Comparison of ENCODE assay signal across 8 cellular contexts in the genomic region with DNA sequence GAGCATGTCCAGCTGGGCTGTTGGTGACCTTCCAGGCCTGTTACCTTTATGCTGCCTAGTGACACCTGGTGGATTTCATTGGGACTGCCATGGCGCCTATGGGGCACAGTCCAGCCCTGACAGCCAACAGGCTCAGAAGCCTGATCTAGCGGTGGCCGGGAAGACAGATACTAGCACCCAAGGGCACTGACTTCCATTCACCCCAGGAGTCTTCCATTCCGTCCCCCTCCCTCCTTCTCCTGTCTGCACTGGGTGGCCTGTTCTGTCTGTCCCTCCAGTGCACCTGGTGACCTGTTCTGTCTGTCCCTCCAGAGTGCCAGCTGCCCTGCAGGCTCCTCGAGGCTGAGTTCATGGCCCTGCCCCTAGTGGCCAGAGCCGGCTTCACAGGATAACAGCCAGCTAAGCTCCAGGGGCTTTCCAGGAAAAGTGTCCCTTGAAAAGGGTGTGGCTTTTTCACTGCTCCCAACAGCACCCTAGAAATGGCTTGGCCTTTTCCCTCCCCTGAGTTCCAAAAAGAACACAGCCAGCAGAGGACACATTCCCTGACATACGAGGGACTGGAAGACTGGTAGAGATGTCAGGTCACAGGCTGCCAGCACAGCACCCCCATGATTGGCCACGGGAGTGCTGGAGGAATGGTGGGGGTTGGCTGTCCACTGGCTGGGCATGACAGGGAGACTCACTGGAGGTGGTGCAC. TPM values are rescaled to one million over a fixed set of nuclear protein-coding genes. Genes with fewer than 3 reads are reported as not detected.
DNase-seq lines count a peak whose midpoint lies in the region; ATAC-seq and TF ChIP-seq lines count a peak whose summit lies in the region.
"Not testable (repeated sequence)": the region's sequence is repeated elsewhere in the genome, so short reads cannot be mapped to it uniquely, and the experiment has no call there.

No MANE protein-coding gene starts in this region.

- H3K9ac ChIP-seq in SK-N-SH = not testable (repeated sequence)

- H3K4me2 ChIP-seq in SK-N-SH = peak overlapping the region; percentile 60; the same call in 1 of the 2 replicates

- H3F3A ChIP-seq in SK-N-SH (replicated peaks; ENCODE audit: insufficient read depth) = not testable (repeated sequence)

- H3K27me3 ChIP-seq in BJ (ENCODE audit: control insufficient read depth, insufficient read depth, low read length); SK-N-SH (ENCODE audit: insufficient read depth): not testable (repeated sequence)
- peaks cover 18% of the 10 kb centered on the region for H3K27me3 ChIP-seq in foreskin keratinocyte

- peak; percentile 26; the same call in 1 of the 2 replicates for TF ChIP-seq RAD21 in SK-N-SH (IDR thresholded peaks at IDR 0.05; ENCODE audit: low read length)

- not testable (repeated sequence) for H3K9me3 Mint-ChIP-seq in activated naive CD4-positive, alpha-beta T cell treated with anti-CD3 and anti-CD28 coated beads for 36 hours

- not testable (repeated sequence) for H3K27ac ChIP-seq in SK-N-SH (ENCODE audit: low read depth in 2 of 2, low read length in 1 of 2); foreskin keratinocyte

- not testable (repeated sequence) for H3K9me2 ChIP-seq in SK-N-SH

- H3K36me3 Mint-ChIP-seq in activated naive CD4-positive, alpha-beta T cell treated with anti-CD3 and anti-CD28 coated beads for 36 hours (ENCODE audit: low read depth) = not testable (repeated sequence)

- H3K36me3 ChIP-seq in BJ (ENCODE audit: control insufficient read depth, insufficient read depth, low read length); SK-N-SH (replicated peaks in 1 of 2; ENCODE audit: control insufficient read depth in 1 of 2, insufficient read depth in 2 of 2, low read length in 1 of 2): not testable (repeated sequence)

- not testable (repeated sequence) for H3K9me3 ChIP-seq in SK-N-SH

- not testable (repeated sequence) for H3K27me3 Mint-ChIP-seq in activated naive CD4-positive, alpha-beta T cell treated with anti-CD3 and anti-CD28 coated beads for 36 hours (ENCODE audit: low read depth)

- TF ChIP-seq CTCF in BJ (IDR thresholded peaks at IDR 0.05; ENCODE audit: insufficient read depth, low read depth, low read length) = peak; percentile 75
- peak; percentile 76 for TF ChIP-seq CTCF in SK-N-SH (IDR thresholded peaks at IDR 0.05)
- peak; percentile 70 for TF ChIP-seq CTCF in foreskin keratinocyte (conservative IDR thresholded peaks at IDR 0.05)

- not testable (repeated sequence) for H3K4me3 ChIP-seq in BJ (ENCODE audit: low read depth, low read length)
- peak overlapping the region; percentile 24 to 41; a peak in 3 of 4 replicates for H3K4me3 ChIP-seq in SK-N-SH (ENCODE audit: low read depth in 2 of 2, low read length in 1 of 2)

- not testable (repeated sequence) for H3K4me1 ChIP-seq in SK-N-SH (ENCODE audit: control insufficient read depth in 1 of 2, insufficient read depth in 2 of 2, low read depth in 1 of 2, low read length in 1 of 2); foreskin keratinocyte

- not testable (repeated sequence) for H3K27ac Mint-ChIP-seq in activated naive CD4-positive, alpha-beta T cell treated with anti-CD3 and anti-CD28 coated beads for 36 hours

- intact Hi-C loops in activated naive CD4-positive, alpha-beta T cell treated with anti-CD3 and anti-CD28 coated beads for 36 hours (cut with micrococcal nuclease) = loop anchor here (10.0 kb wide), 1 partner anchor 356 kb away; no protein-coding TSS in a partner anchor

- DNase-seq in BJ (ENCODE audit: low read depth) = not testable (repeated sequence)
- DNase-seq in SK-N-SH = peak; percentile 75
- peak; percentile 85 for DNase-seq in activated naive CD4-positive, alpha-beta T cell treated with anti-CD3 and anti-CD28 coated beads for 36 hours
- peak; percentile 47 to 62 for DNase-seq in foreskin keratinocyte
- DNase-seq in myocyte (ENCODE audit: low read depth) = peak; percentile 79
- DNase-seq in stimulated activated CD8-positive, alpha-beta memory T cell treated with anti-CD3 and anti-CD28 coated beads, Interleukin-12 subunit alpha, Interleukin-12 subunit beta, amount 100 ng/mL, for 1 hour (ENCODE audit: low read depth) = peak; percentile 34

- not testable (repeated sequence) for TF ChIP-seq EP300 in SK-N-SH (IDR thresholded peaks at IDR 0.05; ENCODE audit: borderline replicate concordance in 1 of 2, low read depth in 1 of 2, low read length in 1 of 2)

- H3K4me1 Mint-ChIP-seq in activated naive CD4-positive, alpha-beta T cell treated with anti-CD3 and anti-CD28 coated beads for 36 hours (ENCODE audit: low read depth) = not testable (repeated sequence)

- not testable (repeated sequence) for H3K79me2 ChIP-seq in SK-N-SH (ENCODE audit: insufficient read depth)

- H2AFZ ChIP-seq in SK-N-SH (ENCODE audit: low read depth) = peak overlapping the region; percentile 77

- CTCF ChIA-PET in BJ (lab: Yijun Ruan, JAX) = interaction anchor here (0.9 to 3.5 kb wide), 16 partner anchors 11 to 390 kb away, joined by 3 to 24 read pairs (median 4); a partner anchor contains a TSS
- CTCF ChIA-PET in SK-N-SH (lab: Yijun Ruan, JAX) = interaction anchor here (0.6 to 2.3 kb wide), 24 partner anchors 9 to 397 kb away, joined by 3 to 35 read pairs (median 4); a partner anchor contains a TSS
- CTCF ChIA-PET in activated naive CD4-positive, alpha-beta T cell treated with anti-CD3 and anti-CD28 coated beads for 36 hours (lab: Charles Lee) = interaction anchor here (0.7 to 1.6 kb wide), 9 partner anchors 10 to 972 kb away, joined by 3 to 9 read pairs (median 3); no protein-coding TSS in a partner anchor

- not testable (repeated sequence) for H4K20me1 ChIP-seq in SK-N-SH (ENCODE audit: insufficient read depth)

- POLR2A ChIA-PET in BJ (lab: Charles Lee) = not testable (repeated sequence)
- POLR2A ChIA-PET in SK-N-SH (lab: Yijun Ruan, JAX) = interaction anchor here (0.9 kb wide), 1 partner anchor 15 kb away, joined by 5 read pairs; a partner anchor contains a TSS

- WGBS in SK-N-SH (ENCODE audit: low lambda C conversion rate) = 12% methylated on average over 6 of the region's 8 CpGs

- H3K4me3 Mint-ChIP-seq in activated naive CD4-positive, alpha-beta T cell treated with anti-CD3 and anti-CD28 coated beads for 36 hours = peak overlapping the region; percentile 53

- ATAC-seq in GM19351 (IDR thresholded peaks at IDR 0.05; ENCODE audit: unreplicated experiment) (peak; percentile 85), HG03139 (IDR thresholded peaks at IDR 0.05; ENCODE audit: unreplicated experiment) (peak; percentile 86), foreskin keratinocyte (peak; percentile 97)

TF ChIP-seq in SK-N-SH, 30 proteins besides CTCF, POLR2A, EP300 and RAD21:
- TF ChIP-seq MXI1 (IDR thresholded peaks at IDR 0.05; ENCODE audit: low read depth, low read length) = peak; percentile 21; the same call in 1 of the 2 replicates
- 0 out of 2 replicates have a peak, but pooled peaks have one; percentile 18 for TF ChIP-seq YY1 (IDR thresholded peaks at IDR 0.05; ENCODE audit: low read depth)

RNA-seq across cellular contexts. Expression of a gene that starts 15.2 kb away (rescaled TPM):
- polyA plus RNA-seq in BJ (2011; rRNA removed) (not detected in 2 replicates), SK-N-SH (2012; rRNA removed) (not detected in 2 replicates), foreskin keratinocyte (not detected in 2 replicates)
- polyA minus RNA-seq in BJ (2011; rRNA and poly(A)+ RNA removed) = not detected in 2 replicates
- not detected in 2 replicates for polyA plus RNA-seq in SK-N-SH (2012; cell fraction: cytosol; rRNA removed)
- polyA plus RNA-seq in SK-N-SH (2012; cell fraction: nucleus; rRNA removed) = not detected in 2 replicates
- under 1 TPM; 0.19 to 0.27 TPM for total RNA-seq in activated naive CD4-positive, alpha-beta T cell treated with anti-CD3 and anti-CD28 coated beads for 36 hours
- total RNA-seq in foreskin keratinocyte (0.07 TPM in 1 of 2 replicates, not detected in the other), myocyte (not detected in 2 replicates)
- polyA plus RNA-seq in myocyte (2012) = not detected

RNA-seq across cellular contexts. Expression of a gene that starts 15.2 kb away (rescaled TPM):
- polyA plus RNA-seq in BJ (2011; rRNA removed) = 22.2 and 24.9 TPM in 2 replicates
- 10.4 and 12.3 TPM in 2 replicates for polyA minus RNA-seq in BJ (2011; rRNA and poly(A)+ RNA removed)
- 18.5 and 27.8 TPM in 2 replicates for polyA plus RNA-seq in SK-N-SH (2012; rRNA removed)
- polyA plus RNA-seq in SK-N-SH (2012; cell fraction: cytosol; rRNA removed) = 19.1 and 19.8 TPM in 2 replicates
- 50.5 and 66.5 TPM in 2 replicates for polyA plus RNA-seq in SK-N-SH (2012; cell fraction: nucleus; rRNA removed)
- 10 to 100 TPM; 16.3 to 17.4 TPM for total RNA-seq in activated naive CD4-positive, alpha-beta T cell treated with anti-CD3 and anti-CD28 coated beads for 36 hours
- total RNA-seq in foreskin keratinocyte = 9.9 and 11.1 TPM in 2 replicates
- polyA plus RNA-seq in foreskin keratinocyte = 7.3 and 8.1 TPM in 2 replicates
- total RNA-seq in myocyte = 32.1 and 33.9 TPM in 2 replicates
- 23.3 TPM for polyA plus RNA-seq in myocyte (2012)

RNA-seq across cellular contexts. Expression of a gene that starts 16.3 kb away (rescaled TPM):
- polyA plus RNA-seq in BJ (2011; rRNA removed) (not detected in 2 replicates), SK-N-SH (2012; rRNA removed) (0.03 TPM in 1 of 2 replicates, not detected in the other), foreskin keratinocyte (not detected in 2 replicates)
- polyA minus RNA-seq in BJ (2011; rRNA and poly(A)+ RNA removed) = not detected in 2 replicates
- polyA plus RNA-seq in SK-N-SH (2012; cell fraction: cytosol; rRNA removed) = 0.03 TPM in 1 of 2 replicates, not detected in the other
- 0.06 and 0.08 TPM in 2 replicates for polyA plus RNA-seq in SK-N-SH (2012; cell fraction: nucleus; rRNA removed)
- not detected for total RNA-seq in activated naive CD4-positive, alpha-beta T cell treated with anti-CD3 and anti-CD28 coated beads for 36 hours
- total RNA-seq in foreskin keratinocyte (not detected in 2 replicates), myocyte (0.21 TPM in 1 of 2 replicates, not detected in the other)
- 0.04 TPM for polyA plus RNA-seq in myocyte (2012)
